10 cellular contexts compared by ENCODE assay signal in genomic region chr11:124877631-124878496, GRCh38. TPM values are rescaled to one million over a fixed set of nuclear protein-coding genes. Genes with fewer than 3 reads are reported as not detected.
DNase-seq lines count a peak whose midpoint lies in the region; ATAC-seq and TF ChIP-seq lines count a peak whose summit lies in the region.
"Had no signal": no experiment of that assay in that cellular context is flagged by ENCODE, and none has a peak within 500 bp of the region (broad histone marks: within the 10 kb centered on the region; RNA-seq: fewer than 3 reads in every experiment).

No MANE protein-coding gene starts in this region.

- H3K4me2 ChIP-seq in skeletal muscle satellite cell (ENCODE audit: low read length): peak overlapping the region; percentile 95

- CTCF ChIA-PET in GM10248 (lab: Yijun Ruan, JAX): interaction anchor here (1.0 to 1.4 kb wide), 2 partner anchors 10 to 25 kb away, joined by 3 to 4 read pairs; no protein-coding TSS in a partner anchor
- CTCF ChIA-PET in activated CD8-positive, alpha-beta T cell treated with anti-CD3 and anti-CD28 coated beads for 36 hours (lab: Charles Lee): interaction anchor here (0.6 to 1.2 kb wide), 3 partner anchors 12 to 475 kb away, joined by 3 to 4 read pairs (median 3); no protein-coding TSS in a partner anchor

- peaks cover 13% of the 10 kb centered on the region for H3K4me1 ChIP-seq in skeletal muscle satellite cell (ENCODE audit: control insufficient read depth, insufficient read depth, low read length)
- H3K4me1 ChIP-seq in colonic mucosa: peaks cover 6% of the 10 kb centered on the region

- H3K36me3 ChIP-seq in skeletal muscle satellite cell (ENCODE audit: insufficient read depth, low read length): no peaks in the 10 kb centered on the region
- H3K36me3 ChIP-seq in colonic mucosa: no peaks in the 10 kb centered on the region

- H3K27me3 Mint-ChIP-seq in activated CD8-positive, alpha-beta T cell treated with anti-CD3 and anti-CD28 coated beads for 36 hours: peaks cover 13% of the 10 kb centered on the region

- no peaks in the 10 kb centered on the region for H3K36me3 Mint-ChIP-seq in activated CD8-positive, alpha-beta T cell treated with anti-CD3 and anti-CD28 coated beads for 36 hours (ENCODE audit: low read depth)

- H3K4me3 Mint-ChIP-seq in activated CD8-positive, alpha-beta T cell treated with anti-CD3 and anti-CD28 coated beads for 36 hours: peak overlapping the region; percentile 83

- ATAC-seq in activated CD8-positive, alpha-beta T cell treated with anti-CD3 and anti-CD28 coated beads for 36 hours: no peak

- intact Hi-C loops in activated CD8-positive, alpha-beta T cell treated with anti-CD3 and anti-CD28 coated beads for 36 hours (cut with micrococcal nuclease): loop anchor here (2.0 kb wide), 1 partner anchor 75 kb away; no protein-coding TSS in a partner anchor
- intact Hi-C loops in colonic mucosa (cut with DNase I): no loop called here

- H3K27ac ChIP-seq in colonic mucosa: no peak overlapping the region

- H3K4me3 ChIP-seq in foreskin fibroblast (ENCODE audit: low read depth in 1 of 2, low read length in 2 of 2) (peak overlapping the region; percentile 65 to 68), skeletal muscle satellite cell (ENCODE audit: low read length) (peak overlapping the region; percentile 81), colonic mucosa (no peak overlapping the region)

- POLR2A ChIA-PET in GM10248 (lab: Yijun Ruan, JAX): no interaction called here
- POLR2A ChIA-PET in activated CD8-positive, alpha-beta T cell treated with anti-CD3 and anti-CD28 coated beads for 36 hours (lab: Charles Lee): interaction anchor here (0.9 kb wide), 1 partner anchor 10 kb away, joined by 3 read pairs; no protein-coding TSS in a partner anchor

- DNase-seq in GM10248 (ENCODE audit: extremely low spot score): peak; percentile 16
- DNase-seq in activated CD8-positive, alpha-beta T cell treated with anti-CD3 and anti-CD28 coated beads for 36 hours: no peak
- DNase-seq in foreskin fibroblast: no peak
- no peak for DNase-seq in colonic mucosa
- DNase-seq in NCI-H2081 (lab: John Stamatoyannopoulos, UW): no peak
- no peak for DNase-seq in NCI-H2196 treated with DMSO at 0.1 percent for 48 hours (lab: John Stamatoyannopoulos, UW; ENCODE audit: unreplicated experiment)
- DNase-seq: NCI-H1694 treated with DMSO at 0.1 percent for 48 hours; stimulated activated CD4-positive, alpha-beta T cell treated with anti-CD3 and anti-CD28 coated beads, Interleukin-12 subunit alpha, Interleukin-12 subunit beta, amount 100 ng/mL, for 4 hours; T-helper 9 cell had no signal

- TF ChIP-seq CTCF in GM10248 (IDR thresholded peaks at IDR 0.05; ENCODE audit: control extremely low read depth, extremely low read depth, low read depth, missing control alignments) (no peak), foreskin fibroblast (IDR thresholded peaks at IDR 0.05; ENCODE audit: low read depth, low read length) (no peak), colonic mucosa (IDR thresholded peaks at IDR 0.05) (no peak)
- TF ChIP-seq CTCF in activated CD8-positive, alpha-beta T cell treated with anti-CD3 and anti-CD28 coated beads for 36 hours (IDR thresholded peaks at IDR 0.05): no peak

- H3K9me3 Mint-ChIP-seq in activated CD8-positive, alpha-beta T cell treated with anti-CD3 and anti-CD28 coated beads for 36 hours: no peaks in the 10 kb centered on the region

- H3K9me3 ChIP-seq in skeletal muscle satellite cell (replicated peaks; ENCODE audit: low read length): no peaks in the 10 kb centered on the region
- no peaks in the 10 kb centered on the region for H3K9me3 ChIP-seq in colonic mucosa

- H3K4me1 Mint-ChIP-seq in activated CD8-positive, alpha-beta T cell treated with anti-CD3 and anti-CD28 coated beads for 36 hours (ENCODE audit: low read depth): peaks cover 16% of the 10 kb centered on the region

- H3K9ac ChIP-seq in skeletal muscle satellite cell (ENCODE audit: low read depth, low read length) (no peak overlapping the region), colonic mucosa (ENCODE audit: low read depth in 2 of 2, low read length in 2 of 2) (peak overlapping the region in 1 of 2 donors; percentile 41)

- H3K27me3 ChIP-seq in skeletal muscle satellite cell (ENCODE audit: control insufficient read depth, insufficient read depth, low read length): peaks cover 14% of the 10 kb centered on the region
- H3K27me3 ChIP-seq in colonic mucosa: no peaks in the 10 kb centered on the region

- H3K27ac Mint-ChIP-seq in activated CD8-positive, alpha-beta T cell treated with anti-CD3 and anti-CD28 coated beads for 36 hours: peak overlapping the region; percentile 91

RNA-seq across cellular contexts. Expression of gene ROBO3, which starts 12.6 kb away (rescaled TPM):
- 10 to 100 TPM; 17.6 to 18.4 TPM for total RNA-seq in activated CD8-positive, alpha-beta T cell treated with anti-CD3 and anti-CD28 coated beads for 36 hours
- total RNA-seq in skeletal muscle satellite cell (2012; rRNA removed): 8.7 and 10.4 TPM in 2 replicates
- 1 to 10 TPM; 7.8 to 8.0 TPM for total RNA-seq in colonic mucosa

RNA-seq across cellular contexts. Expression of gene ROBO4, which starts 19.8 kb away (rescaled TPM):
- not detected for total RNA-seq in activated CD8-positive, alpha-beta T cell treated with anti-CD3 and anti-CD28 coated beads for 36 hours
- 5.9 and 9.1 TPM in 2 replicates for total RNA-seq in skeletal muscle satellite cell (2012; rRNA removed)
- total RNA-seq in colonic mucosa: 1 to 10 TPM; 4.0 to 5.0 TPM

RNA-seq across cellular contexts. Expression of gene HEPN1, which starts 41.2 kb away (rescaled TPM):
- not detected for total RNA-seq in activated CD8-positive, alpha-beta T cell treated with anti-CD3 and anti-CD28 coated beads for 36 hours
- not detected in 2 replicates for total RNA-seq in skeletal muscle satellite cell (2012; rRNA removed)
- total RNA-seq in colonic mucosa: not detected

RNA-seq across cellular contexts. Expression of gene HEPACAM, which starts 58.0 kb away (rescaled TPM):
- total RNA-seq in activated CD8-positive, alpha-beta T cell treated with anti-CD3 and anti-CD28 coated beads for 36 hours: under 1 TPM in 1 of 2 experiments, not detected in 1; 0.11 TPM
- not detected in 2 replicates for total RNA-seq in skeletal muscle satellite cell (2012; rRNA removed)
- total RNA-seq in colonic mucosa: under 1 TPM; 0.08 to 0.12 TPM

Comparison
In these comparisons a context has a peak if more than half of its experiments do, and no peak if none do; other contexts are left out.
1. RNA of gene ROBO4, which starts 19.8 kb away (total RNA-seq): 4.0 to 5.0 TPM in colonic mucosa; not detected in activated CD8-positive, alpha-beta T cell treated with anti-CD3 and anti-CD28 coated beads for 36 hours; every median in the first group is over 4 times any median in the second.